ENCODE assay signal across 1 cellular context in genomic region chr6:32107447-32107846, GRCh38.
TF ChIP-seq lines count a peak whose summit lies in the region.

No MANE protein-coding gene starts in this region.

TF ChIP-seq in IMR-90, 13 proteins besides CTCF, POLR2A, EP300 and RAD21 (continued from another document):
- TF ChIP-seq MAZ (IDR thresholded peaks at IDR 0.05; ENCODE audit: borderline replicate concordance, low read depth, low read length) (no peak), SMC3 (IDR thresholded peaks at IDR 0.05; ENCODE audit: low read depth, low read length) (no peak), CHD1 (IDR thresholded peaks at IDR 0.05; ENCODE audit: low read depth, low read length) (no peak), CEBPB (IDR thresholded peaks at IDR 0.05; ENCODE audit: low read depth, low read length) (no peak), RCOR1 (IDR thresholded peaks at IDR 0.05; ENCODE audit: insufficient replicate concordance, low read length) (no peak)
